Comparison of ENCODE assay signal across 12 cellular contexts in the genomic region with DNA sequence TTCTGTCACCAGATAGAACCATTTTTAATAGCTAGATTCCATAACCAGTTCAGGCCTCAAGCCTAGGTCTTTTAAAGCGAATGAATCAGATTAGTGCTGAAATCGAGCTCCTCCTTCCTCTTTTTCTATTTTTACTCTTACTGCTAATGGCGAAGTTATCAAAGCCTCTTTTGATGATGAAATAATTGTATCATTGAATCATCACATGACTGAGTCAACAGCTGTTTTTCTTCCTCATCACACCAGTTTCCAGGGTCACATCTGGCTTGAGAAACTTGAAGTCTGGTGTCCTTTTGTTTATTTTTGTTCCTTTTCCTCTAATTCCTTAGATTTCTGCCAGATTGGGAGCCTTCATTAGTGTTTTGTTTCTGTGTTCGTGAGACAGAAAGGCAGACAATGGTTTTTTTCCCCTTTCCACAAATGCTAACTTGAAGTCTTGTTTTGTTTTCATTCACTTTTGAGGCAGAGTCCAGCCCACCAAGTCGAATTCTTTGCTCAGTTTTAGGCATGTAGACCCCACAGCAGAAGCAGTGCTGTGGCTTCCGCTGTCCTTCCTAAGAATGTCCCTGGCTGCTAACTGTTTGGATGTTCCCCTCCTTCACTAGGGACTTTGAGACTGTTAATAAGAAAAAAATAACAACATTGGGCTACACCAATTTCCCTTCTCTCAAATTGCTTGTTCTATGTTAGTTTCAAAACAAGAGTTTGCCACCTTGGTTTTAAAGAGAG. TPM values are rescaled to one million over a fixed set of nuclear protein-coding genes. Genes with fewer than 3 reads are reported as not detected.
A peak's percentile ranks its signal among the peaks of the same experiment; 100 is the strongest.
DNase-seq lines count a peak whose midpoint lies in the region; ATAC-seq and TF ChIP-seq lines count a peak whose summit lies in the region.
"Had no signal": no experiment of that assay in that cellular context is flagged by ENCODE, and none has a peak within 500 bp of the region (broad histone marks: within the 10 kb centered on the region; RNA-seq: fewer than 3 reads in every experiment).

No MANE protein-coding gene starts in this region.

- 44% methylated on average over 6 of the region's 6 CpGs for WGBS in SK-N-SH (ENCODE audit: low lambda C conversion rate)

- no peak for TF ChIP-seq CTCF in SK-N-SH (IDR thresholded peaks at IDR 0.05)
- no peak for TF ChIP-seq CTCF in endothelial cell (IDR thresholded peaks at IDR 0.05; ENCODE audit: unreplicated experiment)
- no peak for TF ChIP-seq CTCF in GM13976 (IDR thresholded peaks at IDR 0.05; ENCODE audit: borderline replicate concordance, control extremely low read depth, extremely low read depth, insufficient read depth, missing control alignments)

- no peaks in the 10 kb centered on the region for H3K9me2 ChIP-seq in SK-N-SH

- peak overlapping the region; percentile 83 for H3K27ac Mint-ChIP-seq in endothelial cell (ENCODE audit: unreplicated experiment)
- no peak overlapping the region for H3K27ac Mint-ChIP-seq in T-helper 2 cell treated with Interferon-gamma antibody and Interleukin-4, amounts not matched to agents 5 μg/mL and 100 μg/mL, for 36 hours
- H3K27ac Mint-ChIP-seq in activated CD4-positive, alpha-beta T cell treated with anti-CD3 and anti-CD28 coated beads, Interleukin-2, amount 10 ng/mL, durations not matched to agents 24 days and 14 days: no peak overlapping the region

- no peak for ATAC-seq in SK-N-SH treated with all-trans-retinoic acid at 6 μM for 48 hours

- TF ChIP-seq RAD21 in SK-N-SH (IDR thresholded peaks at IDR 0.05; ENCODE audit: low read length): no peak

- no peak for TF ChIP-seq EP300 in SK-N-SH (IDR thresholded peaks at IDR 0.05; ENCODE audit: borderline replicate concordance in 1 of 2, low read depth in 1 of 2, low read length in 1 of 2)

- H3K4me3 ChIP-seq in SK-N-SH (ENCODE audit: low read depth in 2 of 2, low read length in 1 of 2) (no peak overlapping the region), mucosa of rectum (ENCODE audit: low read length in 2 of 2) (no peak overlapping the region)

- H3K9ac ChIP-seq in SK-N-SH (no peak overlapping the region), mucosa of rectum (ENCODE audit: low read depth in 1 of 2, low read length in 2 of 2) (no peak overlapping the region)

- CTCF ChIA-PET in SK-N-SH (lab: Yijun Ruan, JAX): interaction anchor here (0.7 to 0.9 kb wide), 3 partner anchors 8 to 136 kb away, joined by 3 read pairs; no protein-coding TSS in a partner anchor

- no peaks in the 10 kb centered on the region for H3K9me3 Mint-ChIP-seq in endothelial cell (ENCODE audit: unreplicated experiment)
- H3K9me3 Mint-ChIP-seq in T-helper 2 cell treated with Interferon-gamma antibody and Interleukin-4, amounts not matched to agents 5 μg/mL and 100 μg/mL, for 36 hours: no peaks in the 10 kb centered on the region
- H3K9me3 Mint-ChIP-seq in activated CD4-positive, alpha-beta T cell treated with anti-CD3 and anti-CD28 coated beads, Interleukin-2, amount 10 ng/mL, durations not matched to agents 24 days and 14 days: no peaks in the 10 kb centered on the region

- peaks cover 28% of the 10 kb centered on the region for H3K4me1 Mint-ChIP-seq in endothelial cell (ENCODE audit: unreplicated experiment)
- no peaks in the 10 kb centered on the region for H3K4me1 Mint-ChIP-seq in T-helper 2 cell treated with Interferon-gamma antibody and Interleukin-4, amounts not matched to agents 5 μg/mL and 100 μg/mL, for 36 hours (ENCODE audit: low read depth)
- H3K4me1 Mint-ChIP-seq in activated CD4-positive, alpha-beta T cell treated with anti-CD3 and anti-CD28 coated beads, Interleukin-2, amount 10 ng/mL, durations not matched to agents 24 days and 14 days: no peaks in the 10 kb centered on the region

- no peaks in the 10 kb centered on the region for H3K36me3 ChIP-seq in SK-N-SH (replicated peaks in 1 of 2; ENCODE audit: control insufficient read depth in 1 of 2, insufficient read depth in 2 of 2, low read length in 1 of 2)
- H3K36me3 ChIP-seq in mucosa of rectum (ENCODE audit: control insufficient read depth in 2 of 2, insufficient read depth in 2 of 2, low read length in 2 of 2): no peaks in the 10 kb centered on the region

- intact Hi-C loops in activated CD4-positive, alpha-beta T cell treated with anti-CD3 and anti-CD28 coated beads, Interleukin-2, amount 10 ng/mL, durations not matched to agents 24 days and 14 days (cut with micrococcal nuclease): no loop called here

- DNase-seq in SK-N-SH (no peak), endothelial cell (ENCODE audit: low spot score) (no peak), LoVo (ENCODE audit: low spot score) (no peak), GM13976 (ENCODE audit: low spot score) (no peak)
- no peak for DNase-seq in T-helper 2 cell treated with Interferon-gamma antibody and Interleukin-4, amounts not matched to agents 5 μg/mL and 100 μg/mL, for 36 hours (ENCODE audit: low spot score)
- no peak for DNase-seq in activated CD4-positive, alpha-beta T cell treated with anti-CD3 and anti-CD28 coated beads, Interleukin-2, amount 10 ng/mL, durations not matched to agents 24 days and 14 days
- DNase-seq: activated CD8-positive, alpha-beta memory T cell treated with anti-CD3 and anti-CD28 coated beads, Interleukin-2, amount 50 U/mL, for 48 hours; midbrain; NCI-H1092 treated with DMSO at 0.1 percent for 48 hours had no signal

- no peaks in the 10 kb centered on the region for H3K79me2 ChIP-seq in SK-N-SH (ENCODE audit: insufficient read depth)

- in situ Hi-C loops in GM13976 (cut with MboI; ENCODE audit: low sequenced_read_pairs, unreplicated experiment): no loop called here

- H3K4me2 ChIP-seq in SK-N-SH: no peak overlapping the region

- H3K27me3 ChIP-seq in SK-N-SH (ENCODE audit: insufficient read depth) (no peaks in the 10 kb centered on the region), mucosa of rectum (ENCODE audit: control insufficient read depth in 2 of 2, insufficient read depth in 2 of 2, low read length in 2 of 2) (no peaks in the 10 kb centered on the region)

- H3F3A ChIP-seq in SK-N-SH (replicated peaks; ENCODE audit: insufficient read depth): peaks cover 7% of the 10 kb centered on the region

- H3K4me1 ChIP-seq in SK-N-SH (ENCODE audit: control insufficient read depth in 1 of 2, insufficient read depth in 2 of 2, low read depth in 1 of 2, low read length in 1 of 2) (peaks cover 0 to 3% of the 10 kb centered on the region in 2 experiments; a peak in 1 of 4 replicates), mucosa of rectum (ENCODE audit: control insufficient read depth in 2 of 2, insufficient read depth in 2 of 2, low read length in 2 of 2) (peaks cover 9 to 19% of the 10 kb centered on the region in 2 donors)

- peak overlapping the region; percentile 9; the same call in 1 of the 2 replicates for H2AFZ ChIP-seq in SK-N-SH (ENCODE audit: low read depth)

- no peak overlapping the region for H3K4me3 Mint-ChIP-seq in endothelial cell (ENCODE audit: unreplicated experiment)
- H3K4me3 Mint-ChIP-seq in T-helper 2 cell treated with Interferon-gamma antibody and Interleukin-4, amounts not matched to agents 5 μg/mL and 100 μg/mL, for 36 hours: no peak overlapping the region
- H3K4me3 Mint-ChIP-seq in activated CD4-positive, alpha-beta T cell treated with anti-CD3 and anti-CD28 coated beads, Interleukin-2, amount 10 ng/mL, durations not matched to agents 24 days and 14 days: no peak overlapping the region

- peaks cover 2% of the 10 kb centered on the region for H3K27me3 Mint-ChIP-seq in endothelial cell (ENCODE audit: unreplicated experiment)
- H3K27me3 Mint-ChIP-seq in T-helper 2 cell treated with Interferon-gamma antibody and Interleukin-4, amounts not matched to agents 5 μg/mL and 100 μg/mL, for 36 hours (ENCODE audit: low read depth): peaks cover 9% of the 10 kb centered on the region
- H3K27me3 Mint-ChIP-seq in activated CD4-positive, alpha-beta T cell treated with anti-CD3 and anti-CD28 coated beads, Interleukin-2, amount 10 ng/mL, durations not matched to agents 24 days and 14 days: peaks cover 26% of the 10 kb centered on the region

- peaks cover 3% of the 10 kb centered on the region for H3K36me3 Mint-ChIP-seq in endothelial cell (ENCODE audit: low read depth, unreplicated experiment)
- H3K36me3 Mint-ChIP-seq in T-helper 2 cell treated with Interferon-gamma antibody and Interleukin-4, amounts not matched to agents 5 μg/mL and 100 μg/mL, for 36 hours (ENCODE audit: low read depth): no peaks in the 10 kb centered on the region
- H3K36me3 Mint-ChIP-seq in activated CD4-positive, alpha-beta T cell treated with anti-CD3 and anti-CD28 coated beads, Interleukin-2, amount 10 ng/mL, durations not matched to agents 24 days and 14 days (ENCODE audit: low read depth): no peaks in the 10 kb centered on the region

- H4K20me1 ChIP-seq in SK-N-SH (ENCODE audit: insufficient read depth): no peaks in the 10 kb centered on the region

- H3K9me3 ChIP-seq in SK-N-SH: no peaks in the 10 kb centered on the region
- no peaks in the 10 kb centered on the region for H3K9me3 ChIP-seq in mucosa of rectum (ENCODE audit: control insufficient read depth in 2 of 2, low read length in 2 of 2)

- H3K27ac ChIP-seq in SK-N-SH (ENCODE audit: low read depth in 2 of 2, low read length in 1 of 2) (no peak overlapping the region; a peak in 1 of 4 replicates), mucosa of rectum (ENCODE audit: low read depth in 2 of 2, low read length in 2 of 2) (peak overlapping the region; percentile 39 to 59)
- H3K27ac ChIP-seq: 22Rv1 had no signal

- POLR2A ChIA-PET in SK-N-SH (lab: Yijun Ruan, JAX): no interaction called here

TF ChIP-seq in SK-N-SH, 30 proteins besides CTCF, POLR2A, EP300 and RAD21:
- TF ChIP-seq FOXJ3 (CRISPR knock-in tag; IDR thresholded peaks at IDR 0.05): no peak
- 0 out of 2 replicates have a peak, but pooled peaks have one; percentile 6 for TF ChIP-seq JUND (IDR thresholded peaks at IDR 0.05)

TF ChIP-seq in SK-N-SH treated with all-trans-retinoic acid at 6 μM for 48 hours, 23 proteins besides CTCF, POLR2A, EP300 and RAD21 (continues in another document):
- no peak for TF ChIP-seq PPARA (CRISPR knock-in tag; IDR thresholded peaks at IDR 0.05; ENCODE audit: borderline replicate concordance)
- TF ChIP-seq, protein P1, sequence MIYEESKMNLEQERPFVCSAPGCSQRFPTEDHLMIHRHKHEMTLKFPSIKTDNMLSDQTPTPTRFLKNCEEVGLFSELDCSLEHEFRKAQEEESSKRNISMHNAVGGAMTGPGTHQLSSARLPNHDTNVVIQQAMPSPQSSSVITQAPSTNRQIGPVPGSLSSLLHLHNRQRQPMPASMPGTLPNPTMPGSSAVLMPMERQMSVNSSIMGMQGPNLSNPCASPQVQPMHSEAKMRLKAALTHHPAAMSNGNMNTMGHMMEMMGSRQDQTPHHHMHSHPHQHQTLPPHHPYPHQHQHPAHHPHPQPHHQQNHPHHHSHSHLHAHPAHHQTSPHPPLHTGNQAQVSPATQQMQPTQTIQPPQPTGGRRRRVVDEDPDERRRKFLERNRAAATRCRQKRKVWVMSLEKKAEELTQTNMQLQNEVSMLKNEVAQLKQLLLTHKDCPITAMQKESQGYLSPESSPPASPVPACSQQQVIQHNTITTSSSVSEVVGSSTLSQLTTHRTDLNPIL (CRISPR knock-in tag; IDR thresholded peaks at IDR 0.05; ENCODE audit: low read depth): no peak

RNA-seq across cellular contexts. Expression of a gene that starts 51.9 kb away (rescaled TPM):
- polyA plus RNA-seq in SK-N-SH (2012; rRNA removed): not detected in 2 replicates
- not detected in 2 replicates for polyA plus RNA-seq in SK-N-SH (2012; cell fraction: cytosol; rRNA removed)
- polyA plus RNA-seq in SK-N-SH (2012; cell fraction: nucleus; rRNA removed): 0.02 TPM in 1 of 2 replicates, not detected in the other
- not detected for total RNA-seq in endothelial cell (ENCODE audit: unreplicated experiment)
- 1.4 and 1.9 TPM in 2 replicates for total RNA-seq in activated CD4-positive, alpha-beta T cell treated with anti-CD3 and anti-CD28 coated beads, Interleukin-2, amount 10 ng/mL, durations not matched to agents 24 days and 14 days

Comparison
In these comparisons a context has a peak if more than half of its experiments do, and no peak if none do; other contexts are left out.
1. H3K27ac ChIP-seq: peak in mucosa of rectum (2 of 2); none in SK-N-SH (0 of 2).